Comparison of ENCODE assay signal across 21 cellular contexts in genomic region chr6:30798501-30798900, GRCh38.
"Had no signal": no experiment of that assay in that cellular context is flagged by ENCODE, and none has a peak within 500 bp of the region (broad histone marks: within the 10 kb centered on the region; RNA-seq: fewer than 3 reads in every experiment).

No MANE protein-coding gene starts in this region.

- H3K27ac ChIP-seq: colonic mucosa, VCaP had no signal

- H3K9me3 ChIP-seq: colonic mucosa, heart right ventricle, left lung, tibial nerve had no signal

- H3K27me3 ChIP-seq: colonic mucosa, heart right ventricle, left lung, tibial nerve had no signal

- DNase-seq: activated CD4-positive, alpha-beta T cell treated with anti-CD3 and anti-CD28 coated beads for 4 hours; activated CD4-positive, alpha-beta T cell treated with anti-CD3 and anti-CD28 coated beads, Interleukin-2, amount 50 U/mL, for 4 hours; activated CD8-positive, alpha-beta memory T cell treated with anti-CD3 and anti-CD28 coated beads for 24 hours; activated effector memory CD4-positive, alpha-beta T cell treated with Interleukin-2 at 50 U/mL for 16 hours; activated naive CD4-positive, alpha-beta T cell treated with Interleukin-2 at 50 U/mL for 16 hours; anterior cingulate cortex; colonic mucosa; effector CD8-positive, alpha-beta T cell; foreskin fibroblast; heart right ventricle; left lung; naive B cell; nucleus accumbens; posterior cingulate gyrus; right cardiac atrium; stimulated activated naive CD4-positive, alpha-beta T cell treated with Interleukin-2 at 50 U/mL for 16 hours had no signal

- H3K4me3 ChIP-seq: colonic mucosa, heart right ventricle, left lung, tibial nerve had no signal

- H3K4me1 ChIP-seq: colonic mucosa had no signal

- ATAC-seq: left lung, right cardiac atrium had no signal

- FAIRE-seq: bronchial epithelial cell, endometrium, TTC549 had no signal

- H3K36me3 ChIP-seq: colonic mucosa, heart right ventricle, left lung, tibial nerve had no signal
